In the genomic region with DNA sequence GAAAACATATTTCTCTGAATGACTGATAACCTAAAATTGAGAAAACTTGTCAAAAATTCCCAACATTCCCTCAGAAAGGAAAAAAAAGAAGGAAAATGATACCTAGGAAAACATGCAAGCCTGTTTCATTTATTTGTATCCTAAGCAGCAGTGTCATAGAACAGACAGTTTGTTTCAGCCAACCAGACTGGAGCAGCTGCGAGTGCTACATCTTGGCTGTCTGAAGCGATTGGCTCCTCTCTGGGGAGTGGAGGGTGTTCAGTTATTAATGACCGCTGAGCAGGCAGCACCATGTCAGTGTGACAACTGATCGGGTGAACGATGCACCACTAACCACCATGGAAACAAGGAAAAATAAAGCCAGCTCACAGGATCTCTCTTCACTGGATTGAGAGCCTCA, we compare ENCODE assay signal across 8 cellular contexts. TPM values are rescaled to one million over a fixed set of nuclear protein-coding genes. Genes with fewer than 3 reads are reported as not detected.
DNase-seq lines count a peak whose midpoint lies in the region; ATAC-seq, FAIRE-seq and TF ChIP-seq lines count a peak whose summit lies in the region.

A gene (plus strand): TSS at position 294 of the 400 bp plus-strand sequence. CDS start 31,646 bp downstream, outside the sequence.

- H3K4me3 ChIP-seq in breast epithelium, result peak within 1 kb of the TSS; percentile 27 to 43 (median 42)

- intact Hi-C loops in breast epithelium (cut with DNase I; ENCODE audit: low total_unique reads), result loop anchor here (5.0 kb wide), 1 partner anchor 204 kb away; no protein-coding TSS in a partner anchor

- peaks cover 61% of the 10 kb centered on the region for H3K4me1 Mint-ChIP-seq in stimulated activated effector memory CD8-positive, alpha-beta T cell treated with anti-CD3 and anti-CD28 coated beads, Interleukin-12 subunit alpha, Interleukin-12 subunit beta, amount 100 ng/mL, for 72 hours

- peak within 1 kb of the TSS; percentile 63 for H3K27ac Mint-ChIP-seq in stimulated activated effector memory CD8-positive, alpha-beta T cell treated with anti-CD3 and anti-CD28 coated beads, Interleukin-12 subunit alpha, Interleukin-12 subunit beta, amount 100 ng/mL, for 72 hours

- no peak for DNase-seq in H54 (ENCODE audit: insufficient read length, low spot score)
- peak; percentile 75 to 87 for DNase-seq in SHP77 (lab: John Stamatoyannopoulos, UW)
- DNase-seq in breast epithelium (ENCODE audit: low spot score in 2 of 2), result no peak
- peak; percentile 83 for DNase-seq in left kidney (ENCODE audit: low read depth, low spot score)
- no peak for DNase-seq in stimulated activated effector memory CD8-positive, alpha-beta T cell treated with anti-CD3 and anti-CD28 coated beads, Interleukin-12 subunit alpha, Interleukin-12 subunit beta, amount 100 ng/mL, for 72 hours (ENCODE audit: low spot score in 2 of 2)
- no peak for DNase-seq in HUDEP-2 (lab: John Stamatoyannopoulos, UW; ENCODE audit: unreplicated experiment in 76 of 76)

- H3K27ac ChIP-seq in breast epithelium, result no peak within 1 kb of the TSS

- peak; percentile 58 for ATAC-seq in stimulated activated effector memory CD8-positive, alpha-beta T cell treated with anti-CD3 and anti-CD28 coated beads, Interleukin-12 subunit alpha, Interleukin-12 subunit beta, amount 100 ng/mL, for 72 hours
- ATAC-seq in HG02623 (IDR thresholded peaks at IDR 0.05; ENCODE audit: unreplicated experiment) (no peak), HG02642 (IDR thresholded peaks at IDR 0.05; ENCODE audit: poor library complexity, unreplicated experiment) (no peak)

- H3K9me3 Mint-ChIP-seq in stimulated activated effector memory CD8-positive, alpha-beta T cell treated with anti-CD3 and anti-CD28 coated beads, Interleukin-12 subunit alpha, Interleukin-12 subunit beta, amount 100 ng/mL, for 72 hours, result no peaks in the 10 kb centered on the region

- no peaks in the 10 kb centered on the region for H3K27me3 ChIP-seq in breast epithelium

- H3K36me3 Mint-ChIP-seq in stimulated activated effector memory CD8-positive, alpha-beta T cell treated with anti-CD3 and anti-CD28 coated beads, Interleukin-12 subunit alpha, Interleukin-12 subunit beta, amount 100 ng/mL, for 72 hours, result peaks cover 22% of the 10 kb centered on the region

- H3K4me3 Mint-ChIP-seq in stimulated activated effector memory CD8-positive, alpha-beta T cell treated with anti-CD3 and anti-CD28 coated beads, Interleukin-12 subunit alpha, Interleukin-12 subunit beta, amount 100 ng/mL, for 72 hours, result peak within 1 kb of the TSS; percentile 63

- TF ChIP-seq CTCF in breast epithelium (IDR thresholded peaks at IDR 0.05), result no peak

- no peaks in the 10 kb centered on the region for H3K4me1 ChIP-seq in breast epithelium

- H3K9me3 ChIP-seq in breast epithelium, result no peaks in the 10 kb centered on the region

- no peak for TF ChIP-seq POLR2A in H54 (IDR thresholded peaks at IDR 0.05; ENCODE audit: low read depth, low read length)
- no peak for TF ChIP-seq POLR2A in breast epithelium (IDR thresholded peaks at IDR 0.05)

- H3K36me3 ChIP-seq in breast epithelium, result no peaks in the 10 kb centered on the region

- peak; percentile 43 for FAIRE-seq in H54 (lab: Jason Lieb, UNC)

RNA-seq across cellular contexts. Expression of the gene that starts here (rescaled TPM):
- 1 to 10 TPM; 1.6 to 2.4 (median 1.6) TPM for total RNA-seq in breast epithelium

Comparison
In these comparisons a context has a peak if more than half of its experiments do, and no peak if none do; other contexts are left out.
1. DNase-seq: peak in SHP77 (2 of 2) and left kidney (single experiment); none in H54 (single experiment), breast epithelium (0 of 2), stimulated activated effector memory CD8-positive, alpha-beta T cell treated with anti-CD3 and anti-CD28 coated beads, Interleukin-12 subunit alpha, Interleukin-12 subunit beta, amount 100 ng/mL, for 72 hours (0 of 2) and HUDEP-2 (0 of 76).